Comparison of ENCODE assay signal across 33 cellular contexts in genomic region chr20:31638317-31638716, GRCh38. TPM values are rescaled to one million over a fixed set of nuclear protein-coding genes. Genes with fewer than 3 reads are reported as not detected.
DNase-seq lines count a peak whose midpoint lies in the region; ATAC-seq, FAIRE-seq and TF ChIP-seq lines count a peak whose summit lies in the region.
"Had no signal": no experiment of that assay in that cellular context is flagged by ENCODE, and none has a peak within 500 bp of the region (broad histone marks: within the 10 kb centered on the region; RNA-seq: fewer than 3 reads in every experiment).

No MANE protein-coding gene starts in this region.

- ATAC-seq in stimulated activated effector memory CD8-positive, alpha-beta T cell treated with anti-CD3 and anti-CD28 coated beads, Interleukin-12 subunit alpha, Interleukin-12 subunit beta, amount 100 ng/mL, for 72 hours = no peak
- ATAC-seq: activated naive CD4-positive, alpha-beta T cell treated with anti-CD3 and anti-CD28 coated beads, Interleukin-2, amount 50 U/mL, for 72 hours; activated T-helper 17 cell treated with anti-CD3 and anti-CD28 coated beads, Interleukin-2, amount 50 U/mL, for 72 hours had no signal

- H3K36me3 ChIP-seq in left ventricle myocardium inferior = no peaks in the 10 kb centered on the region
- H3K36me3 ChIP-seq: esophagus squamous epithelium, neutrophil, SJSA1, spleen had no signal

- DNase-seq in DMS 273 treated with DMSO at 0.1 percent for 48 hours (lab: John Stamatoyannopoulos, UW) (peak; percentile 28), NCI-H2171 treated with DMSO at 0.1 percent for 48 hours (lab: John Stamatoyannopoulos, UW) (peak; percentile 91), left ventricle myocardium inferior (no peak), retina (peak; percentile 26), T-helper 9 cell (no peak), dorsolateral prefrontal cortex (no peak), urothelium cell line (ENCODE audit: low spot score) (no peak)
- DNase-seq in stimulated activated effector memory CD8-positive, alpha-beta T cell treated with anti-CD3 and anti-CD28 coated beads, Interleukin-12 subunit alpha, Interleukin-12 subunit beta, amount 100 ng/mL, for 72 hours (ENCODE audit: low spot score in 2 of 2) = no peak
- DNase-seq: activated B cell treated with CpG ODN at 0.5 μM for 24 hours; activated CD4-positive, alpha-beta T cell treated with anti-CD3 and anti-CD28 coated beads, Interleukin-2, amount 50 U/mL, for 4 hours; activated CD8-positive, alpha-beta memory T cell treated with anti-CD3 and anti-CD28 coated beads, Interleukin-2, amount 50 U/mL, for 4 hours; anterior cingulate cortex; C1 segment of cervical spinal cord; cortex of kidney; esophagus squamous epithelium; HCEC 1CT; Karpas-422; NCI-H2029; NCI-H510A; spleen; stimulated activated CD4-positive, alpha-beta T cell treated with anti-CD3 and anti-CD28 coated beads, Interleukin-4, amount 100 ng/mL, for 1 hour; stimulated activated naive CD4-positive, alpha-beta T cell treated with Interleukin-2 at 50 U/mL for 16 hours had no signal

- H3K27me3 ChIP-seq in left ventricle myocardium inferior (ENCODE audit: low read depth) (peaks cover 21% of the 10 kb centered on the region), dorsolateral prefrontal cortex (peaks cover 0 to 32% (median 4%) of the 10 kb centered on the region in 45 donors)
- H3K27me3 ChIP-seq: SJSA1 had no signal

- H3K27ac ChIP-seq in left ventricle myocardium inferior (replicated peaks) (peak overlapping the region; percentile 85), dorsolateral prefrontal cortex (no peak overlapping the region)
- H3K27ac ChIP-seq: neutrophil, SJSA1, spleen had no signal

- H3K4me1 ChIP-seq in left ventricle myocardium inferior = peaks cover 6% of the 10 kb centered on the region
- H3K4me1 ChIP-seq: SJSA1 had no signal

- H3K4me3 ChIP-seq in left ventricle myocardium inferior = peak overlapping the region; percentile 60
- H3K4me3 ChIP-seq in dorsolateral prefrontal cortex = peak overlapping the region in 5 of 59 donors; percentile 16 to 45 (median 20)
- H3K4me3 ChIP-seq: SJSA1 had no signal

- H3K9me3 Mint-ChIP-seq in stimulated activated effector memory CD8-positive, alpha-beta T cell treated with anti-CD3 and anti-CD28 coated beads, Interleukin-12 subunit alpha, Interleukin-12 subunit beta, amount 100 ng/mL, for 72 hours = no peaks in the 10 kb centered on the region
- H3K9me3 Mint-ChIP-seq: activated B cell treated with CpG ODN at 0.5 μM for 24 hours; activated naive CD4-positive, alpha-beta T cell treated with anti-CD3 and anti-CD28 coated beads, Interleukin-2, amount 50 U/mL, for 72 hours; activated T-helper 17 cell treated with anti-CD3 and anti-CD28 coated beads, Interleukin-2, amount 50 U/mL, for 72 hours; endodermal cell had no signal

- peaks cover 19% of the 10 kb centered on the region for H3K4me1 Mint-ChIP-seq in stimulated activated effector memory CD8-positive, alpha-beta T cell treated with anti-CD3 and anti-CD28 coated beads, Interleukin-12 subunit alpha, Interleukin-12 subunit beta, amount 100 ng/mL, for 72 hours

- intact Hi-C loops in left ventricle myocardium inferior (cut with micrococcal nuclease) (no loop called here), dorsolateral prefrontal cortex (cut with DNase I) (no loop called here)

- FAIRE-seq in urothelium cell line (lab: Jason Lieb, UNC) = no peak
- FAIRE-seq: frontal cortex, GM12892, keratinocyte, RCC 7860 had no signal

- H3K9me3 ChIP-seq in left ventricle myocardium inferior (replicated peaks) = no peaks in the 10 kb centered on the region
- H3K9me3 ChIP-seq: esophagus squamous epithelium, neutrophil, SJSA1, spleen had no signal

- H3K36me3 Mint-ChIP-seq in stimulated activated effector memory CD8-positive, alpha-beta T cell treated with anti-CD3 and anti-CD28 coated beads, Interleukin-12 subunit alpha, Interleukin-12 subunit beta, amount 100 ng/mL, for 72 hours = no peaks in the 10 kb centered on the region
- H3K36me3 Mint-ChIP-seq: activated naive CD4-positive, alpha-beta T cell treated with anti-CD3 and anti-CD28 coated beads, Interleukin-2, amount 50 U/mL, for 72 hours had no signal

- TF ChIP-seq CTCF in left ventricle myocardium inferior (IDR thresholded peaks at IDR 0.05; ENCODE audit: borderline replicate concordance) = no peak
- TF ChIP-seq CTCF in dorsolateral prefrontal cortex (IDR thresholded peaks at IDR 0.05 in 54 of 56, conservative IDR thresholded peaks at IDR 0.05 in 2 of 56; ENCODE audit: low read depth in 1 of 56, partially characterized antibody in 56 of 56) = no peak

- H3K27ac Mint-ChIP-seq in stimulated activated effector memory CD8-positive, alpha-beta T cell treated with anti-CD3 and anti-CD28 coated beads, Interleukin-12 subunit alpha, Interleukin-12 subunit beta, amount 100 ng/mL, for 72 hours = no peak overlapping the region
- H3K27ac Mint-ChIP-seq: activated B cell treated with CpG ODN at 0.5 μM for 24 hours; activated naive CD4-positive, alpha-beta T cell treated with anti-CD3 and anti-CD28 coated beads, Interleukin-2, amount 50 U/mL, for 72 hours; activated T-helper 17 cell treated with anti-CD3 and anti-CD28 coated beads, Interleukin-2, amount 50 U/mL, for 72 hours; endodermal cell had no signal

- no peak overlapping the region for H3K4me3 Mint-ChIP-seq in stimulated activated effector memory CD8-positive, alpha-beta T cell treated with anti-CD3 and anti-CD28 coated beads, Interleukin-12 subunit alpha, Interleukin-12 subunit beta, amount 100 ng/mL, for 72 hours
- H3K4me3 Mint-ChIP-seq: activated B cell treated with CpG ODN at 0.5 μM for 24 hours; activated T-helper 17 cell treated with anti-CD3 and anti-CD28 coated beads, Interleukin-2, amount 50 U/mL, for 72 hours; endodermal cell had no signal

RNA-seq across cellular contexts. Expression of gene COX4I2, which starts 0.6 kb away (rescaled TPM):
- total RNA-seq in left ventricle myocardium inferior (7.6 TPM), dorsolateral prefrontal cortex (1 to 10 TPM in 73 of 120 experiments, under 1 TPM in 16, not detected in 31; 0.66 to 5.5 (median 1.8) TPM)
- total RNA-seq: activated B cell treated with CpG ODN at 0.5 μM for 24 hours; activated naive CD4-positive, alpha-beta T cell treated with anti-CD3 and anti-CD28 coated beads, Interleukin-2, amount 50 U/mL, for 72 hours; activated T-helper 17 cell treated with anti-CD3 and anti-CD28 coated beads, Interleukin-2, amount 50 U/mL, for 72 hours; endodermal cell; lung microvascular endothelial cell; SJSA1; T-helper 2 cell treated with Interferon-gamma antibody and Interleukin-4, amounts not matched to agents 100 ng/mL and 5 ng/mL, for 36 hours had no signal

RNA-seq across cellular contexts. Expression of gene ID1, which starts 33.2 kb away (rescaled TPM):
- 91.5 TPM for total RNA-seq in left ventricle myocardium inferior
- total RNA-seq in dorsolateral prefrontal cortex = 100 to 1,000 TPM in 1 of 120 experiments, 10 to 100 TPM in 117, 1 to 10 TPM in 2; 8.0 to 102 (median 36.9) TPM

Comparison
In these comparisons a context has a peak if more than half of its experiments do, and no peak if none do; other contexts are left out.
1. DNase-seq: peak in DMS 273 treated with DMSO at 0.1 percent for 48 hours (single experiment), NCI-H2171 treated with DMSO at 0.1 percent for 48 hours (single experiment) and retina (single experiment); none in left ventricle myocardium inferior (single experiment), stimulated activated effector memory CD8-positive, alpha-beta T cell treated with anti-CD3 and anti-CD28 coated beads, Interleukin-12 subunit alpha, Interleukin-12 subunit beta, amount 100 ng/mL, for 72 hours (0 of 2), T-helper 9 cell (single experiment), dorsolateral prefrontal cortex (0 of 10) and urothelium cell line (single experiment).